22 cellular contexts compared by ENCODE assay signal in genomic region chr2:64348386-64349142, GRCh38.
DNase-seq lines count a peak whose midpoint lies in the region; ATAC-seq, FAIRE-seq and TF ChIP-seq lines count a peak whose summit lies in the region.
"Had no signal": no experiment of that assay in that cellular context is flagged by ENCODE, and none has a peak within 500 bp of the region (broad histone marks: within the 10 kb centered on the region; RNA-seq: fewer than 3 reads in every experiment).

No MANE protein-coding gene starts in this region.

- H3K4me1 ChIP-seq in hepatocyte (ENCODE audit: insufficient read depth) (no peaks in the 10 kb centered on the region), osteoblast (ENCODE audit: insufficient read depth, low read length) (no peaks in the 10 kb centered on the region)
- H3K4me1 ChIP-seq: upper lobe of left lung had no signal

- no peaks in the 10 kb centered on the region for H3K9me2 ChIP-seq in hepatocyte (replicated peaks; ENCODE audit: insufficient read depth)

- DNase-seq in AG10803 (ENCODE audit: low read depth) (peak; percentile 16), HT1080 (ENCODE audit: low read depth) (peak; percentile 45), bronchial epithelial cell (ENCODE audit: low read depth) (peak; percentile 55), hepatocyte (ENCODE audit: low spot score) (peak; percentile 46), osteoblast (ENCODE audit: insufficient read length, low spot score, missing footprints) (no peak), WERI-Rb-1 (no peak)
- DNase-seq: effector memory CD8-positive, alpha-beta T cell; foreskin melanocyte; H9; KG1; NCI-H1092; NCI-H2081 treated with DMSO at 0.1 percent for 48 hours; nucleus accumbens; right cardiac atrium; stimulated activated naive CD4-positive, alpha-beta T cell treated with Interleukin-2 at 50 U/mL for 16 hours; upper lobe of left lung had no signal

- H4K20me1 ChIP-seq in hepatocyte (ENCODE audit: insufficient read depth, poor library complexity, severe bottlenecking) (no peaks in the 10 kb centered on the region), osteoblast (ENCODE audit: insufficient read depth, low read length) (no peaks in the 10 kb centered on the region)

- H2AFZ ChIP-seq in hepatocyte (no peak overlapping the region), osteoblast (ENCODE audit: low read length) (no peak overlapping the region)

- no peaks in the 10 kb centered on the region for H3K79me2 ChIP-seq in hepatocyte
- H3K79me2 ChIP-seq in osteoblast (ENCODE audit: insufficient read depth, low read length), result no peaks in the 10 kb centered on the region

- FAIRE-seq in bronchial epithelial cell (lab: Jason Lieb, UNC), result no peak
- FAIRE-seq: A549 had no signal

- H3K27me3 ChIP-seq in bronchial epithelial cell (ENCODE audit: control insufficient read depth, insufficient read depth, low read length) (no peaks in the 10 kb centered on the region), hepatocyte (no peaks in the 10 kb centered on the region), osteoblast (ENCODE audit: insufficient read depth, low read length) (peaks cover 21% of the 10 kb centered on the region), WERI-Rb-1 (ENCODE audit: insufficient read depth, low read depth, severe bottlenecking) (no peaks in the 10 kb centered on the region)
- H3K27me3 ChIP-seq: SJSA1, upper lobe of left lung had no signal

- H3K4me3 ChIP-seq in AG10803 (ENCODE audit: low read length) (no peak overlapping the region), bronchial epithelial cell (ENCODE audit: low read depth, low read length) (no peak overlapping the region), hepatocyte (no peak overlapping the region), osteoblast (ENCODE audit: insufficient read depth, low read length) (no peak overlapping the region), WERI-Rb-1 (ENCODE audit: low read depth, low read length) (no peak overlapping the region)
- H3K4me3 ChIP-seq: A549, SJSA1, upper lobe of left lung had no signal

- H3K27ac ChIP-seq in hepatocyte, result peak overlapping the region; percentile 12
- no peak overlapping the region for H3K27ac ChIP-seq in osteoblast (ENCODE audit: low read depth, low read length)
- no peak overlapping the region for H3K27ac ChIP-seq in WERI-Rb-1
- H3K27ac ChIP-seq: A549, SJSA1, upper lobe of left lung had no signal

- H3K9me3 ChIP-seq in hepatocyte (ENCODE audit: low read depth) (no peaks in the 10 kb centered on the region), osteoblast (ENCODE audit: low read depth, low read length) (no peaks in the 10 kb centered on the region), WERI-Rb-1 (ENCODE audit: severe bottlenecking) (peaks cover 9% of the 10 kb centered on the region)
- H3K9me3 ChIP-seq: A549, SJSA1, upper lobe of left lung had no signal

- ATAC-seq in HG02973 (IDR thresholded peaks at IDR 0.05; ENCODE audit: unreplicated experiment), result no peak
- no peak for ATAC-seq in GM19395 (IDR thresholded peaks at IDR 0.05; ENCODE audit: unreplicated experiment)
- ATAC-seq: A549; activated T-helper 17 cell treated with anti-CD3 and anti-CD28 coated beads, Interleukin-2, amount 50 U/mL, for 72 hours; effector memory CD8-positive, alpha-beta T cell; left lobe of liver; right cardiac atrium had no signal

- TF ChIP-seq CTCF in AG10803 (conservative IDR thresholded peaks at IDR 0.05; ENCODE audit: low read length), result no peak
- no peak for TF ChIP-seq CTCF in bronchial epithelial cell (IDR thresholded peaks at IDR 0.05; ENCODE audit: insufficient read depth, low read length, severe bottlenecking)
- no peak for TF ChIP-seq CTCF in hepatocyte (IDR thresholded peaks at IDR 0.05; ENCODE audit: poor library complexity)
- TF ChIP-seq CTCF in osteoblast (IDR thresholded peaks at IDR 0.05; ENCODE audit: extremely low read depth, low read depth, low read length), result no peak
- TF ChIP-seq CTCF in WERI-Rb-1 (IDR thresholded peaks at IDR 0.05; ENCODE audit: low read depth, low read length), result no peak

- WGBS in hepatocyte (ENCODE audit: low lambda C conversion rate, missing lambda C conversion rate), result 74% methylated on average over 6 of the region's 6 CpGs

- H3K4me2 ChIP-seq in hepatocyte (no peak overlapping the region), osteoblast (ENCODE audit: insufficient read depth, low read length) (no peak overlapping the region)
- H3K4me2 ChIP-seq: A549 had no signal

- H3K36me3 ChIP-seq in bronchial epithelial cell (ENCODE audit: control insufficient read depth, insufficient read depth, low read length), result no peaks in the 10 kb centered on the region
- no peaks in the 10 kb centered on the region for H3K36me3 ChIP-seq in hepatocyte (replicated peaks; ENCODE audit: insufficient read depth, low read depth)
- H3K36me3 ChIP-seq in osteoblast (ENCODE audit: insufficient read depth, low read length), result no peaks in the 10 kb centered on the region
- H3K36me3 ChIP-seq in WERI-Rb-1, result no peaks in the 10 kb centered on the region
- H3K36me3 ChIP-seq: SJSA1, upper lobe of left lung had no signal

Comparison
In these comparisons a context has a peak if more than half of its experiments do, and no peak if none do; other contexts are left out.
1. DNase-seq: peak in AG10803 (single experiment), HT1080 (single experiment), bronchial epithelial cell (single experiment) and hepatocyte (single experiment); none in osteoblast (single experiment) and WERI-Rb-1 (single experiment).